26 cellular contexts compared by ENCODE assay signal in genomic region chr1:104406731-104407130, GRCh38.
"Had no signal": no experiment of that assay in that cellular context is flagged by ENCODE, and none has a peak within 500 bp of the region (broad histone marks: within the 10 kb centered on the region; RNA-seq: fewer than 3 reads in every experiment).

No MANE protein-coding gene starts in this region.

- ATAC-seq: effector memory CD8-positive, alpha-beta T cell; heart right ventricle; left lung; lower lobe of right lung; natural killer cell; right lobe of liver; WTC11 had no signal

- H3K4me3 Mint-ChIP-seq: activated CD4-positive, alpha-beta memory T cell treated with anti-CD3 and anti-CD28 coated beads, Interleukin-2, amount 10 ng/mL, durations not matched to agents 7 days and 5 days; activated CD4-positive, alpha-beta T cell treated with anti-CD3 and anti-CD28 coated beads, Interleukin-2, amount 10 ng/mL, durations not matched to agents 7 days and 5 days; activated naive CD4-positive, alpha-beta T cell treated with anti-CD3 and anti-CD28 coated beads, Interleukin-2, amount 10 ng/mL, durations not matched to agents 7 days and 5 days; activated naive CD8-positive, alpha-beta T cell treated with anti-CD3 and anti-CD28 coated beads, Interleukin-2, amount 10 ng/mL, durations not matched to agents 7 days and 5 days; activated T-cell treated with anti-CD3 and anti-CD28 coated beads, Interleukin-2, amount 50 U/mL, for 24 hours; brain; effector memory CD8-positive, alpha-beta T cell; natural killer cell; stimulated activated naive CD8-positive, alpha-beta T cell treated with anti-CD3 and anti-CD28 coated beads, Interleukin-15, Interleukin-2, amounts not matched to agents 100 ng/mL and 50 ng/mL, for 24 hours; type B pancreatic cell; WTC11 had no signal

- DNase-seq: activated CD4-positive, alpha-beta memory T cell treated with anti-CD3 and anti-CD28 coated beads, Interleukin-2, amount 10 ng/mL, durations not matched to agents 7 days and 5 days; activated CD4-positive, alpha-beta T cell treated with anti-CD3 and anti-CD28 coated beads for 1 hour; activated CD4-positive, alpha-beta T cell treated with anti-CD3 and anti-CD28 coated beads, Interleukin-2, amount 10 ng/mL, durations not matched to agents 7 days and 5 days; activated CD8-positive, alpha-beta memory T cell treated with anti-CD3 and anti-CD28 coated beads, Interleukin-2, amount 50 U/mL, for 48 hours; activated gamma-delta T cell; activated naive CD4-positive, alpha-beta T cell treated with anti-CD3 and anti-CD28 coated beads, Interleukin-2, amount 10 ng/mL, durations not matched to agents 7 days and 5 days; activated naive CD8-positive, alpha-beta T cell treated with anti-CD3 and anti-CD28 coated beads, Interleukin-2, amount 10 ng/mL, durations not matched to agents 7 days and 5 days; activated T-cell treated with anti-CD3 and anti-CD28 coated beads, Interleukin-2, amount 50 U/mL, for 24 hours; cortex of kidney; effector memory CD8-positive, alpha-beta T cell; foreskin fibroblast; heart right ventricle; kidney glomerular epithelial cell; left lung; lower lobe of right lung; mesendoderm; natural killer cell; posterior cingulate gyrus; right lobe of liver; stimulated activated CD4-positive, alpha-beta T cell treated with anti-CD3 and anti-CD28 coated beads, Interleukin-4, amount 100 ng/mL, for 1 hour; T1000; uterus had no signal

- H3K27me3 Mint-ChIP-seq: activated CD4-positive, alpha-beta memory T cell treated with anti-CD3 and anti-CD28 coated beads, Interleukin-2, amount 10 ng/mL, durations not matched to agents 7 days and 5 days; activated CD4-positive, alpha-beta T cell treated with anti-CD3 and anti-CD28 coated beads, Interleukin-2, amount 10 ng/mL, durations not matched to agents 7 days and 5 days; activated naive CD4-positive, alpha-beta T cell treated with anti-CD3 and anti-CD28 coated beads, Interleukin-2, amount 10 ng/mL, durations not matched to agents 7 days and 5 days; activated naive CD8-positive, alpha-beta T cell treated with anti-CD3 and anti-CD28 coated beads, Interleukin-2, amount 10 ng/mL, durations not matched to agents 7 days and 5 days; activated T-cell treated with anti-CD3 and anti-CD28 coated beads, Interleukin-2, amount 50 U/mL, for 24 hours; brain; effector memory CD8-positive, alpha-beta T cell; stimulated activated naive CD8-positive, alpha-beta T cell treated with anti-CD3 and anti-CD28 coated beads, Interleukin-15, Interleukin-2, amounts not matched to agents 100 ng/mL and 50 ng/mL, for 24 hours; type B pancreatic cell had no signal

- H3K27ac Mint-ChIP-seq: activated CD4-positive, alpha-beta memory T cell treated with anti-CD3 and anti-CD28 coated beads, Interleukin-2, amount 10 ng/mL, durations not matched to agents 7 days and 5 days; activated CD4-positive, alpha-beta T cell treated with anti-CD3 and anti-CD28 coated beads, Interleukin-2, amount 10 ng/mL, durations not matched to agents 7 days and 5 days; activated naive CD4-positive, alpha-beta T cell treated with anti-CD3 and anti-CD28 coated beads, Interleukin-2, amount 10 ng/mL, durations not matched to agents 7 days and 5 days; activated naive CD8-positive, alpha-beta T cell treated with anti-CD3 and anti-CD28 coated beads, Interleukin-2, amount 10 ng/mL, durations not matched to agents 7 days and 5 days; activated T-cell treated with anti-CD3 and anti-CD28 coated beads, Interleukin-2, amount 50 U/mL, for 24 hours; brain; effector memory CD8-positive, alpha-beta T cell; natural killer cell; stimulated activated naive CD8-positive, alpha-beta T cell treated with anti-CD3 and anti-CD28 coated beads, Interleukin-15, Interleukin-2, amounts not matched to agents 100 ng/mL and 50 ng/mL, for 24 hours; type B pancreatic cell; WTC11 had no signal

- H3K4me1 Mint-ChIP-seq: activated CD4-positive, alpha-beta memory T cell treated with anti-CD3 and anti-CD28 coated beads, Interleukin-2, amount 10 ng/mL, durations not matched to agents 7 days and 5 days; activated CD4-positive, alpha-beta T cell treated with anti-CD3 and anti-CD28 coated beads, Interleukin-2, amount 10 ng/mL, durations not matched to agents 7 days and 5 days; activated naive CD4-positive, alpha-beta T cell treated with anti-CD3 and anti-CD28 coated beads, Interleukin-2, amount 10 ng/mL, durations not matched to agents 7 days and 5 days; activated naive CD8-positive, alpha-beta T cell treated with anti-CD3 and anti-CD28 coated beads, Interleukin-2, amount 10 ng/mL, durations not matched to agents 7 days and 5 days; natural killer cell; WTC11 had no signal

- H3K9me3 Mint-ChIP-seq: type B pancreatic cell had no signal

- H3K36me3 Mint-ChIP-seq: activated naive CD4-positive, alpha-beta T cell treated with anti-CD3 and anti-CD28 coated beads, Interleukin-2, amount 10 ng/mL, durations not matched to agents 7 days and 5 days; activated naive CD8-positive, alpha-beta T cell treated with anti-CD3 and anti-CD28 coated beads, Interleukin-2, amount 10 ng/mL, durations not matched to agents 7 days and 5 days; brain; type B pancreatic cell; WTC11 had no signal
